10 cellular contexts compared by ENCODE assay signal in genomic region chr16:3087243-3087791, GRCh38. TPM values are rescaled to one million over a fixed set of nuclear protein-coding genes. Genes with fewer than 3 reads are reported as not detected.
DNase-seq lines count a peak whose midpoint lies in the region; ATAC-seq, FAIRE-seq and TF ChIP-seq lines count a peak whose summit lies in the region.
"Had no signal": no experiment of that assay in that cellular context is flagged by ENCODE, and none has a peak within 500 bp of the region (broad histone marks: within the 10 kb centered on the region; RNA-seq: fewer than 3 reads in every experiment).

No MANE protein-coding gene starts in this region.

- ATAC-seq in T-helper 17 cell, result no peak
- ATAC-seq in heart right ventricle, result peak; percentile 77 to 89 (median 82)
- ATAC-seq in sciatic nerve, result peak; percentile 41
- no peak for ATAC-seq in HG03457 (IDR thresholded peaks at IDR 0.05; ENCODE audit: unreplicated experiment)

- 31 to 39% methylated on average over 12 of the region's 12 CpGs for WGBS in heart right ventricle, 2 donors

- H3K4me1 ChIP-seq in heart right ventricle, result peaks cover 0 to 42% (median 38%) of the 10 kb centered on the region in 9 donors

- no peaks in the 10 kb centered on the region for H3K36me3 ChIP-seq in heart right ventricle

- peaks cover 37% of the 10 kb centered on the region for H3K4me1 Mint-ChIP-seq in T-helper 17 cell

- H3K4me3 ChIP-seq in heart right ventricle, result peak overlapping the region in 9 of 10 donors; percentile 18 to 60 (median 53)

- TF ChIP-seq CTCF in GM12873 (IDR thresholded peaks at IDR 0.05; ENCODE audit: insufficient read depth, low read depth, low read length, missing control alignments), result peak; percentile 32
- peak in 6 of 9 donors; percentile 2 to 49 (median 40) for TF ChIP-seq CTCF in heart right ventricle (IDR thresholded peaks at IDR 0.05)

- DNase-seq in T-helper 17 cell (no peak), heart right ventricle (peak; percentile 60 to 66), sciatic nerve (ENCODE audit: low spot score) (no peak), NCI-H1417 (lab: John Stamatoyannopoulos, UW) (no peak), HTR-8/SVneo (ENCODE audit: insufficient read length, low spot score) (no peak), NCI-H1048 (lab: John Stamatoyannopoulos, UW) (no peak)
- DNase-seq: activated B cell treated with CpG ODN at 0.5 μM for 24 hours had no signal

- peaks cover 0 to 4% (median 0%) of the 10 kb centered on the region in 7 donors for H3K27me3 ChIP-seq in heart right ventricle

- no peak for FAIRE-seq in HTR-8/SVneo (lab: Jason Lieb, UNC)

- H3K4me3 Mint-ChIP-seq in T-helper 17 cell, result peak overlapping the region; percentile 66
- H3K4me3 Mint-ChIP-seq: activated B cell treated with CpG ODN at 0.5 μM for 24 hours had no signal

- H3K9me3 ChIP-seq in T-helper 17 cell (ENCODE audit: control insufficient read depth, low read length, poor library complexity, severe bottlenecking), result no peaks in the 10 kb centered on the region
- no peaks in the 10 kb centered on the region for H3K9me3 ChIP-seq in heart right ventricle

- no peaks in the 10 kb centered on the region for H3K27me3 Mint-ChIP-seq in T-helper 17 cell

- intact Hi-C loops in heart right ventricle (cut with DNase I), result loop anchor here in 3 of 10 donors (1.0 to 2.0 kb wide), 3 partner anchors 23 to 29 kb away; partner anchors contain the start of gene IL32 (in 1 of the 3)
- intact Hi-C loops in sciatic nerve (cut with DNase I), result loop anchor here (10.0 kb wide), 1 partner anchor 527 kb away; the partner anchor contains the start of gene SLX4

- H3K27ac Mint-ChIP-seq in T-helper 17 cell, result peak overlapping the region; percentile 77
- H3K27ac Mint-ChIP-seq: activated B cell treated with CpG ODN at 0.5 μM for 24 hours had no signal

- H3K27ac ChIP-seq in heart right ventricle, result peak overlapping the region; percentile 82 to 96 (median 88)
- H3K27ac ChIP-seq: KMS-11 had no signal

- H3K36me3 Mint-ChIP-seq in T-helper 17 cell (ENCODE audit: low read depth), result no peaks in the 10 kb centered on the region

RNA-seq across cellular contexts. Expression of gene ZSCAN10, which starts 11.8 kb away (rescaled TPM):
- total RNA-seq in T-helper 17 cell (under 1 TPM; 0.12 to 0.26 TPM), heart right ventricle (not detected), sciatic nerve (not detected)
- under 1 TPM; 0.01 to 0.07 TPM for polyA plus RNA-seq in heart right ventricle
- total RNA-seq: activated B cell treated with CpG ODN at 0.5 μM for 24 hours had no signal

RNA-seq across cellular contexts. Expression of gene IL32, which starts 21.9 kb away (rescaled TPM):
- total RNA-seq in T-helper 17 cell, result 1,000 to 10,000 TPM; 1,099 to 1,147 TPM
- 100 to 1,000 TPM in 1 of 10 donors, 10 to 100 TPM in 9; 23.4 to 204 (median 45.4) TPM for total RNA-seq in heart right ventricle
- 100 to 1,000 TPM in 1 of 2 donors, 10 to 100 TPM in 1; 80.6 to 116 TPM for polyA plus RNA-seq in heart right ventricle
- 32.6 TPM for total RNA-seq in sciatic nerve

RNA-seq across cellular contexts. Expression of gene ZNF205, which starts 25.1 kb away (rescaled TPM):
- total RNA-seq in T-helper 17 cell (not detected), heart right ventricle (1 to 10 TPM; 5.8 to 9.0 (median 7.6) TPM), sciatic nerve (12.3 TPM)
- polyA plus RNA-seq in heart right ventricle, result 10 to 100 TPM; 13.8 to 26.9 TPM
- total RNA-seq: activated B cell treated with CpG ODN at 0.5 μM for 24 hours had no signal

RNA-seq across cellular contexts. Expression of gene MMP25, which starts 41.0 kb away (rescaled TPM):
- total RNA-seq in T-helper 17 cell (1 to 10 TPM; 1.4 to 1.5 TPM), heart right ventricle (1 to 10 TPM in 5 of 10 donors, under 1 TPM in 5; 0.26 to 3.9 (median 1.2) TPM), sciatic nerve (9.1 TPM)
- polyA plus RNA-seq in heart right ventricle, result under 1 TPM; 0.30 to 0.95 TPM

RNA-seq across cellular contexts. Expression of gene ZNF213, which starts 47.5 kb away (rescaled TPM):
- 1 to 10 TPM; 3.1 to 3.4 TPM for total RNA-seq in T-helper 17 cell
- 1 to 10 TPM; 5.9 to 9.2 (median 7.7) TPM for total RNA-seq in heart right ventricle
- 10 to 100 TPM in 1 of 2 donors, 1 to 10 TPM in 1; 6.9 to 10.1 TPM for polyA plus RNA-seq in heart right ventricle
- total RNA-seq in sciatic nerve, result 9.0 TPM

Comparison
In these comparisons a context has a peak if more than half of its experiments do, and no peak if none do; other contexts are left out.
1. ATAC-seq: peak in heart right ventricle (8 of 8) and sciatic nerve (single experiment); none in T-helper 17 cell (single experiment) and HG03457 (single experiment).
2. DNase-seq: peak in heart right ventricle (2 of 2); none in T-helper 17 cell (0 of 3), sciatic nerve (single experiment), NCI-H1417 (0 of 3), HTR-8/SVneo (single experiment) and NCI-H1048 (single experiment).
3. RNA of gene IL32, which starts 21.9 kb away (total RNA-seq): 1,099 to 1,147 TPM in T-helper 17 cell; 23.4 to 204 TPM in heart right ventricle and 32.6 TPM in sciatic nerve (single experiment); every median in the first group is over 4 times any median in the second.
4. RNA of gene ZNF205, which starts 25.1 kb away (total RNA-seq): 12.3 TPM in sciatic nerve (single experiment) and 5.8 to 9.0 TPM in heart right ventricle; not detected in T-helper 17 cell; every median in the first group is over 4 times any median in the second.